Comparison of ENCODE assay signal across 33 cellular contexts in the genomic region with DNA sequence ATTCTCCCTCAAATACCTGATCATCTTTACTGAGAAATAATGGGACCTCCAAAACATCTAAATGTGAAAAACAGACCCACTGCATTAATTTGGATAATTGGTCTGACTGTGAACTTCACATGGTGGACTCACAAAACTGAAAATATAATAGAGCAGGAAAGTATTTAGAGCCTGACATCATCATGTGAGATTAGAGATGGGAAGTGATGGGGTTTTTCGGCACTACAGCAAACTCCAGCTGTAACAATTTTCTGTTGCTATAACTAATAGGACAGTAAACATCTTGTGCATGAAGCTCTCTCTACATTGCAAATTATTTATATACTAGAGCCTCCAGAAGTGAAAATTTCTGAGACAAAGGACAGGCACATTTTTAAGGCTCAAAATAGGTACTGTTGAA. TPM values are rescaled to one million over a fixed set of nuclear protein-coding genes. Genes with fewer than 3 reads are reported as not detected.
"Had no signal": no experiment of that assay in that cellular context is flagged by ENCODE, and none has a peak within 500 bp of the region (broad histone marks: within the 10 kb centered on the region; RNA-seq: fewer than 3 reads in every experiment).

No MANE protein-coding gene starts in this region.

- H3K27me3 ChIP-seq: adrenal gland, body of pancreas, breast epithelium, MG63, SJCRH30 had no signal

- DNase-seq: activated CD4-positive, alpha-beta T cell treated with anti-CD3 and anti-CD28 coated beads for 36 hours; activated CD4-positive, alpha-beta T cell treated with anti-CD3 and anti-CD28 coated beads, Interleukin-2, amount 10 ng/mL, durations not matched to agents 7 days and 5 days; activated CD4-positive, alpha-beta T cell treated with anti-CD3 and anti-CD28 coated beads, Interleukin-2, amount 50 U/mL, for 48 hours; activated CD8-positive, alpha-beta T cell treated with anti-CD3 and anti-CD28 coated beads, Interleukin-2, amount 10 ng/mL, durations not matched to agents 7 days and 5 days; activated gamma-delta T cell; activated naive CD4-positive, alpha-beta T cell treated with Interleukin-2 at 50 U/mL for 16 hours; activated naive CD8-positive, alpha-beta T cell treated with anti-CD3 and anti-CD28 coated beads, Interleukin-2, amount 10 ng/mL, durations not matched to agents 7 days and 5 days; activated T-cell treated with anti-CD3 and anti-CD28 coated beads, Interleukin-2, amount 50 U/mL, for 24 hours; adrenal gland; body of pancreas; Kasumi-1; KG1; MG63; NCI-H1048; NCI-H1105 treated with DMSO at 0.1 percent for 48 hours; NCI-H1436; NCI-H1694; NCI-H1930; NCI-H2081 treated with DMSO at 0.1 percent for 48 hours; NCI-H226; NCI-H446 treated with DMSO at 0.1 percent for 48 hours; NCI-H524; SHP77; SJCRH30; T1000 had no signal

- H3K9me3 ChIP-seq: adrenal gland, body of pancreas, breast epithelium, MG63, SJCRH30 had no signal

- H3K27ac ChIP-seq: adrenal gland, body of pancreas, breast epithelium, SJCRH30, SK-N-MC had no signal

- H3K4me3 Mint-ChIP-seq: activated CD4-positive, alpha-beta T cell treated with anti-CD3 and anti-CD28 coated beads for 36 hours; activated CD4-positive, alpha-beta T cell treated with anti-CD3 and anti-CD28 coated beads, Interleukin-2, amount 10 ng/mL, durations not matched to agents 7 days and 5 days; activated CD8-positive, alpha-beta T cell treated with anti-CD3 and anti-CD28 coated beads, Interleukin-2, amount 10 ng/mL, durations not matched to agents 7 days and 5 days; activated naive CD4-positive, alpha-beta T cell treated with anti-CD3 and anti-CD28 coated beads, Interleukin-2, amount 50 U/mL, for 24 hours; activated naive CD8-positive, alpha-beta T cell treated with anti-CD3 and anti-CD28 coated beads, Interleukin-2, amount 10 ng/mL, durations not matched to agents 7 days and 5 days; activated T-cell treated with anti-CD3 and anti-CD28 coated beads, Interleukin-2, amount 50 U/mL, for 24 hours had no signal

- H3K4me3 ChIP-seq: adrenal gland, body of pancreas, breast epithelium, MG63, SJCRH30, SK-N-MC had no signal

- H3K36me3 ChIP-seq: adrenal gland, breast epithelium, MG63, SJCRH30 had no signal

- H3K4me1 Mint-ChIP-seq: activated CD4-positive, alpha-beta T cell treated with anti-CD3 and anti-CD28 coated beads for 36 hours; activated CD4-positive, alpha-beta T cell treated with anti-CD3 and anti-CD28 coated beads, Interleukin-2, amount 10 ng/mL, durations not matched to agents 7 days and 5 days; activated naive CD4-positive, alpha-beta T cell treated with anti-CD3 and anti-CD28 coated beads, Interleukin-2, amount 50 U/mL, for 24 hours; activated naive CD8-positive, alpha-beta T cell treated with anti-CD3 and anti-CD28 coated beads, Interleukin-2, amount 10 ng/mL, durations not matched to agents 7 days and 5 days had no signal

- H3K27me3 Mint-ChIP-seq: activated naive CD8-positive, alpha-beta T cell treated with anti-CD3 and anti-CD28 coated beads, Interleukin-2, amount 10 ng/mL, durations not matched to agents 7 days and 5 days; activated T-cell treated with anti-CD3 and anti-CD28 coated beads, Interleukin-2, amount 50 U/mL, for 24 hours had no signal

- H3K9me3 Mint-ChIP-seq: activated CD4-positive, alpha-beta T cell treated with anti-CD3 and anti-CD28 coated beads, Interleukin-2, amount 10 ng/mL, durations not matched to agents 7 days and 5 days; activated naive CD4-positive, alpha-beta T cell treated with anti-CD3 and anti-CD28 coated beads, Interleukin-2, amount 50 U/mL, for 24 hours; activated naive CD8-positive, alpha-beta T cell treated with anti-CD3 and anti-CD28 coated beads, Interleukin-2, amount 10 ng/mL, durations not matched to agents 7 days and 5 days; activated T-cell treated with anti-CD3 and anti-CD28 coated beads, Interleukin-2, amount 50 U/mL, for 24 hours; activated T-helper 2 cell treated with anti-CD3 and anti-CD28 coated beads, Interferon-gamma antibody, Interleukin-2, Interleukin-4, amounts not matched to agents 10 μg/mL and 5 μg/mL and 100 μg/mL, durations not matched to agents 14 hours and 24 hours and 36 hours had no signal

- H3K4me1 ChIP-seq: body of pancreas, breast epithelium, SJCRH30 had no signal

- ATAC-seq: activated CD4-positive, alpha-beta T cell treated with anti-CD3 and anti-CD28 coated beads for 36 hours; activated CD8-positive, alpha-beta T cell treated with anti-CD3 and anti-CD28 coated beads, Interleukin-2, amount 10 ng/mL, durations not matched to agents 7 days and 5 days; body of pancreas; Panc1 had no signal

- FAIRE-seq: astrocyte had no signal

- H3K36me3 Mint-ChIP-seq: activated naive CD4-positive, alpha-beta T cell treated with anti-CD3 and anti-CD28 coated beads, Interleukin-2, amount 50 U/mL, for 24 hours; activated naive CD8-positive, alpha-beta T cell treated with anti-CD3 and anti-CD28 coated beads, Interleukin-2, amount 10 ng/mL, durations not matched to agents 7 days and 5 days had no signal

- H3K27ac Mint-ChIP-seq: activated CD4-positive, alpha-beta T cell treated with anti-CD3 and anti-CD28 coated beads for 36 hours; activated CD4-positive, alpha-beta T cell treated with anti-CD3 and anti-CD28 coated beads, Interleukin-2, amount 10 ng/mL, durations not matched to agents 7 days and 5 days; activated CD8-positive, alpha-beta T cell treated with anti-CD3 and anti-CD28 coated beads, Interleukin-2, amount 10 ng/mL, durations not matched to agents 7 days and 5 days; activated naive CD4-positive, alpha-beta T cell treated with anti-CD3 and anti-CD28 coated beads, Interleukin-2, amount 50 U/mL, for 24 hours; activated naive CD8-positive, alpha-beta T cell treated with anti-CD3 and anti-CD28 coated beads, Interleukin-2, amount 10 ng/mL, durations not matched to agents 7 days and 5 days; activated T-cell treated with anti-CD3 and anti-CD28 coated beads, Interleukin-2, amount 50 U/mL, for 24 hours; activated T-helper 2 cell treated with anti-CD3 and anti-CD28 coated beads, Interferon-gamma antibody, Interleukin-2, Interleukin-4, amounts not matched to agents 10 μg/mL and 5 μg/mL and 100 μg/mL, durations not matched to agents 14 hours and 24 hours and 36 hours had no signal

RNA-seq across cellular contexts. Expression of gene VEPH1, which starts 32.2 kb away (rescaled TPM):
- total RNA-seq: activated CD4-positive, alpha-beta T cell treated with anti-CD3 and anti-CD28 coated beads for 36 hours; activated CD4-positive, alpha-beta T cell treated with anti-CD3 and anti-CD28 coated beads, Interleukin-2, amount 10 ng/mL, durations not matched to agents 7 days and 5 days; activated CD8-positive, alpha-beta T cell treated with anti-CD3 and anti-CD28 coated beads, Interleukin-2, amount 10 ng/mL, durations not matched to agents 7 days and 5 days; activated naive CD8-positive, alpha-beta T cell treated with anti-CD3 and anti-CD28 coated beads, Interleukin-2, amount 10 ng/mL, durations not matched to agents 7 days and 5 days; activated T-helper 2 cell treated with anti-CD3 and anti-CD28 coated beads, Interferon-gamma antibody, Interleukin-2, Interleukin-4, amounts not matched to agents 10 μg/mL and 5 μg/mL and 100 μg/mL, durations not matched to agents 14 hours and 24 hours and 36 hours; SJCRH30; T-helper 1 cell treated with Interleukin-12 subunit alpha and Interleukin-12 subunit beta and Interleukin-4 antibody, amounts not matched to agents 30 ng/mL and 1 ng/mL, for 36 hours; T-helper 2 cell treated with Interferon-gamma antibody and Interleukin-4, amounts not matched to agents 100 ng/mL and 5 ng/mL, for 36 hours had no signal

RNA-seq across cellular contexts. Expression of gene PTX3, which starts 34.4 kb away (rescaled TPM):
- total RNA-seq: activated CD8-positive, alpha-beta T cell treated with anti-CD3 and anti-CD28 coated beads, Interleukin-2, amount 10 ng/mL, durations not matched to agents 7 days and 5 days; activated T-helper 2 cell treated with anti-CD3 and anti-CD28 coated beads, Interferon-gamma antibody, Interleukin-2, Interleukin-4, amounts not matched to agents 10 μg/mL and 5 μg/mL and 100 μg/mL, durations not matched to agents 14 hours and 24 hours and 36 hours; SJCRH30; T-helper 1 cell treated with Interleukin-12 subunit alpha and Interleukin-12 subunit beta and Interleukin-4 antibody, amounts not matched to agents 30 ng/mL and 1 ng/mL, for 36 hours; T-helper 2 cell treated with Interferon-gamma antibody and Interleukin-4, amounts not matched to agents 100 ng/mL and 5 ng/mL, for 36 hours had no signal
